ENCODE assay signal across 20 cellular contexts in genomic region chr5:44454002-44454401, GRCh38.
"Had no signal": no experiment of that assay in that cellular context is flagged by ENCODE, and none has a peak within 500 bp of the region (broad histone marks: within the 10 kb centered on the region; RNA-seq: fewer than 3 reads in every experiment).

No MANE protein-coding gene starts in this region.

- H3K36me3 ChIP-seq: left ventricle myocardium inferior, ovary, right lobe of liver had no signal

- H3K9me3 ChIP-seq: ovary, testis had no signal

- DNase-seq: activated CD4-positive, alpha-beta T cell treated with anti-CD3 and anti-CD28 coated beads for 4 hours; activated CD4-positive, alpha-beta T cell treated with anti-CD3 and anti-CD28 coated beads, Interleukin-2, amount 50 U/mL, for 4 hours; activated CD8-positive, alpha-beta memory T cell treated with anti-CD3 and anti-CD28 coated beads for 24 hours; activated effector memory CD4-positive, alpha-beta T cell treated with Interleukin-2 at 50 U/mL for 16 hours; activated naive CD4-positive, alpha-beta T cell treated with Interleukin-2 at 50 U/mL for 16 hours; anterior cingulate cortex; dermis blood vessel endothelial cell; effector CD8-positive, alpha-beta T cell; glutamatergic neuron; left ventricle myocardium inferior; ovary; right lobe of liver; stimulated activated CD4-positive, alpha-beta T cell treated with anti-CD3 and anti-CD28 coated beads, Interleukin-4, amount 100 ng/mL, for 1 hour; stimulated activated naive CD8-positive, alpha-beta T cell treated with anti-CD3 and anti-CD28 coated beads, Interleukin-15, Interleukin-2, amounts not matched to agents 100 U/mL and 50 U/mL, for 24 hours; testis; trophoblast cell had no signal

- H3K4me1 ChIP-seq: left ventricle myocardium inferior, right lobe of liver, testis had no signal

- ATAC-seq: right lobe of liver; stimulated activated naive CD8-positive, alpha-beta T cell treated with anti-CD3 and anti-CD28 coated beads, Interleukin-15, Interleukin-2, amounts not matched to agents 100 U/mL and 50 U/mL, for 24 hours had no signal

- H3K27me3 ChIP-seq: ovary, right lobe of liver, testis had no signal

- FAIRE-seq: bronchial epithelial cell, colon, frontal cortex, urothelium cell line had no signal

- H3K4me3 ChIP-seq: left ventricle myocardium inferior, ovary, right lobe of liver, testis had no signal

- H3K27ac ChIP-seq: left ventricle myocardium inferior, ovary, right lobe of liver, testis had no signal
